8 cellular contexts compared by ENCODE assay signal in the genomic region with DNA sequence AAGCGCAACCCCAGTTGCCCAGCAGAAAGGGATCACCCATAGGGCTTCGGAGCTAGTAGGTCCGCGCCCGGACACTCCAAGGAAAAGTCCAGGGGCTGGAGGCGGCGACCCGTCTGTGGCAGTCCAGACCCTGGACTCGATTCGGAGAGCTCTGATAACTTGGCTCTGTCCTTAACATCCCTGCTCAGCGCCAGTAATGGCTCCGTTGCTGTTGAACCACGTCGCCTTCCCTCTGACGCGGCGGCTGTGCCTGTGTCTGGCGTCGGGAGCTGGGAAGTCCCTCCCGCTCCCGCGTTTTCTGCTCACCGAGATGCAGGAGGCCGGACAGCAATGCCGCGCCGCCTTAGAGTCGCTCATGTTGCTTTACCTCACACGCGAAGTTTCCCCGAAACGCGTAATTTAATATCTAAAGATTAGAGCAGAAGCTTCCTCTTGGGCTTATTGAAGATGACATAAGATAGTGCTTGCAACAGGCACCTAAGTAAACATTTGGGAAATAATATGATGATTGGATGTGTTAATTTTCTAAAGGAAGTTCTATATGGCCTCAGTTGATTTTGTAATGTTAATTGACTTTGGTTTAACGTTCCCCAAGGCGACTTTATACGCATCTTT. TPM values are rescaled to one million over a fixed set of nuclear protein-coding genes. Genes with fewer than 3 reads are reported as not detected.
DNase-seq lines count a peak whose midpoint lies in the region; ATAC-seq and TF ChIP-seq lines count a peak whose summit lies in the region.

No MANE protein-coding gene starts in this region.

- H3K27me3 ChIP-seq in lower lobe of right lung (ENCODE audit: low read depth): peaks cover 7% of the 10 kb centered on the region

- peak overlapping the region; percentile 64 for H3K4me3 ChIP-seq in AG09309 (ENCODE audit: control insufficient read depth, low read depth, low read length)
- peak overlapping the region; percentile 80 for H3K4me3 ChIP-seq in lower lobe of right lung

- peaks cover 12% of the 10 kb centered on the region for H3K4me1 ChIP-seq in lower lobe of right lung

- H3K9me3 ChIP-seq in lower lobe of right lung: no peaks in the 10 kb centered on the region

- H3K27ac ChIP-seq in lower lobe of right lung: peak overlapping the region; percentile 97

- H3K36me3 ChIP-seq in lower lobe of right lung: peaks cover 3% of the 10 kb centered on the region

- peak; percentile 19 for ATAC-seq in GM19043 (IDR thresholded peaks at IDR 0.05; ENCODE audit: low read depth, unreplicated experiment)
- peak; percentile 15 for ATAC-seq in HG03439 (IDR thresholded peaks at IDR 0.05; ENCODE audit: unreplicated experiment)
- peak; percentile 54 to 66 for ATAC-seq in lower lobe of right lung

- TF ChIP-seq CTCF in AG09309 (IDR thresholded peaks at IDR 0.05; ENCODE audit: control insufficient read depth, insufficient read depth, low read depth, low read length, missing control alignments) (no peak), lower lobe of right lung (IDR thresholded peaks at IDR 0.05) (no peak)

- no peak for DNase-seq in AG09309 (ENCODE audit: low read depth)
- peak; percentile 67 for DNase-seq in NCI-H460 (ENCODE audit: extremely low read depth, low read depth)
- peak; percentile 71 to 81 for DNase-seq in activated CD4-positive, alpha-beta T cell treated with anti-CD3 and anti-CD28 coated beads, Interleukin-2, amount 50 U/mL, for 48 hours
- DNase-seq in effector CD4-positive, alpha-beta T cell: peak; percentile 52
- DNase-seq in lower lobe of right lung: peak; percentile 90
- peak; percentile 49 to 68 for DNase-seq in stimulated activated CD4-positive, alpha-beta T cell treated with anti-CD3 and anti-CD28 coated beads, Interleukin-4, amount 100 ng/mL, for 48 hours (ENCODE audit: low read depth in 2 of 2)

- intact Hi-C loops in lower lobe of right lung (cut with DNase I): no loop called here

RNA-seq across cellular contexts. Expression of a gene that starts 1.3 kb away (rescaled TPM):
- 17.3 and 19.3 TPM in 2 replicates for total RNA-seq in NCI-H460 (2014; rRNA removed; shearing (Covaris generic))
- polyA plus RNA-seq in NCI-H460 (2014; cell fraction: nucleus; rRNA removed): 28.9 and 31.4 TPM in 2 replicates
- total RNA-seq in lower lobe of right lung: 13.3 TPM
